Comparison of ENCODE assay signal across 24 cellular contexts in the genomic region with DNA sequence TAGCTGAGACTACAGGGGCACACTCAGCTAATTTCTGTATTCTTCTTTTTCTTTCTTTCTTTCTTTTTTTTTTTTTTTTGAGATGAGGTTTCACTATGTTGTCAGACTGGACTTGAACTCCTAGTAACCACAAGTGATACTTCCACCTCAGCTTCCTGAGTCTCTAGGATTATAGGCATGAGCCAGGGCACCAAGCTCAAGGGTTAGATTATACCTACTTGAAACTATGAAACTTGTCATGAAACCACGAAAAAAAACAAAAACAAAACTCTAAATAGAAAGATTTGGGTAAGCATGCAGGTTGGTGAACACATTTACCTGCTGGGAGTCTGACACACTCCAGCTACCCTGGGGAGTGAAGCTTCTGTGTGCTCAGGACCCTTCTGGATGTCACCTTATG.
"Had no signal": no experiment of that assay in that cellular context is flagged by ENCODE, and none has a peak within 500 bp of the region (broad histone marks: within the 10 kb centered on the region; RNA-seq: fewer than 3 reads in every experiment).

No MANE protein-coding gene starts in this region.

- H3K36me3 ChIP-seq: neural progenitor cell, ovary, right lobe of liver, sigmoid colon, stomach, thoracic aorta, thyroid gland, tibial nerve, upper lobe of left lung, vagina had no signal

- H3K4me3 ChIP-seq: neural progenitor cell, ovary, psoas muscle, right lobe of liver, sigmoid colon, stomach, thoracic aorta, thyroid gland, tibial nerve, upper lobe of left lung, vagina had no signal

- H3K4me1 ChIP-seq: neural progenitor cell, parathyroid adenoma, psoas muscle, right lobe of liver, sigmoid colon, stomach, thyroid gland, tibial nerve, upper lobe of left lung, vagina had no signal

- ATAC-seq: psoas muscle; right cardiac atrium; right lobe of liver; stimulated activated effector memory CD8-positive, alpha-beta T cell treated with anti-CD3 and anti-CD28 coated beads, Interleukin-12 subunit alpha, Interleukin-12 subunit beta, amount 100 ng/mL, for 72 hours; stimulated activated naive B cell treated with anti-CD40 and anti-IgM and Interleukin-4, amounts not matched to agents 10 μg/mL and 1 μg/mL and 100 μg/mL, for 72 hours had no signal

- H3K79me2 ChIP-seq: parathyroid adenoma had no signal

- H2AFZ ChIP-seq: neural progenitor cell, parathyroid adenoma had no signal

- H3K27me3 ChIP-seq: neural progenitor cell, ovary, right lobe of liver, sigmoid colon, stomach, thyroid gland, tibial nerve, upper lobe of left lung, vagina had no signal

- H3K4me2 ChIP-seq: neural progenitor cell had no signal

- H3K9ac ChIP-seq: neural progenitor cell, parathyroid adenoma had no signal

- DNase-seq: occipital lobe; ovary; posterior cingulate gyrus; psoas muscle; right cardiac atrium; right lobe of liver; sigmoid colon; small intestine; stimulated activated CD4-positive, alpha-beta T cell treated with anti-CD3 and anti-CD28 coated beads, Interleukin-15, amount 100 ng/mL, for 24 hours; stimulated activated CD4-positive, alpha-beta T cell treated with anti-CD3 and anti-CD28 coated beads, Interleukin-2, amount 100 ng/mL, for 24 hours; stimulated activated CD4-positive, alpha-beta T cell treated with anti-CD3 and anti-CD28 coated beads, Interleukin-2, amount 100 ng/mL, for 48 hours; stimulated activated CD4-positive, alpha-beta T cell treated with anti-CD3 and anti-CD28 coated beads, Interleukin-4, amount 100 ng/mL, for 24 hours; stimulated activated naive B cell treated with anti-CD40 and anti-IgM and Interleukin-4, amounts not matched to agents 10 μg/mL and 1 μg/mL and 100 μg/mL, for 72 hours; stimulated activated naive CD4-positive, alpha-beta T cell treated with Interleukin-2 at 50 U/mL for 16 hours; stomach; thyroid gland; trophoblast cell; upper lobe of left lung had no signal

- H3K27ac ChIP-seq: neural progenitor cell, ovary, parathyroid adenoma, psoas muscle, right lobe of liver, sigmoid colon, stomach, thoracic aorta, thyroid gland, tibial nerve, upper lobe of left lung, vagina had no signal

- H3K9me3 ChIP-seq: ovary, psoas muscle, right lobe of liver, sigmoid colon, thoracic aorta, thyroid gland, tibial nerve, vagina had no signal
